In the genomic region with DNA sequence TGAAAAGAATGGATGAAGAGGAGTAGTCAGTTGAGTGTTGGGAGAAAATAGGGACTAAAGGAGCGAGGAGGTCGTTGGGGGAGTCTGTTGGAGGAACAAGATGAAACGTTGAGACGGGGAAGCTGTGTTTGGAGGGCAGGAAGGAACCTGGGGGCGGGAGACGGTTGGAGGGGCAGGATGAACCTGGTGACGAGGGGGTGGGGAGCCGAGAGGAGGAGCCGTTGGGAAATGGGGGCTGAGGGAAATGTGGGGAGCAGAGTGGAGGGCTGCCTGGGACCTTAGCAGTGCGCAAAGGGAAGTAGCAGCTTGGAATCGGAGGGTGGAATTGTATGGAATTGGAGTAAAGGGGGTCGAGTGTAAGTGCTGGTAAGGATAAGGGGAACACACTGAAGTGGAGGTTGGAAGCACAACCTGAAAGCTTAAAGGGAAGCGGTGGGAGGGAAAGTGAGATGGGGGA, we compare ENCODE assay signal across 8 cellular contexts. TPM values are rescaled to one million over a fixed set of nuclear protein-coding genes. Genes with fewer than 3 reads are reported as not detected.
DNase-seq lines count a peak whose midpoint lies in the region; ATAC-seq and TF ChIP-seq lines count a peak whose summit lies in the region.

No MANE protein-coding gene starts in this region.

- ATAC-seq in left colon: peak; percentile 10

- H3K9me3 Mint-ChIP-seq in HFFc6: no peaks in the 10 kb centered on the region
- peaks cover 3% of the 10 kb centered on the region for H3K9me3 Mint-ChIP-seq in T-helper 1 cell treated with Interleukin-12 subunit alpha and Interleukin-12 subunit beta and Interleukin-4 antibody, amounts not matched to agents 30 μg/mL and 1 μg/mL, for 36 hours

- intact Hi-C loops in left colon (cut with DNase I, micrococcal nuclease): loop anchor here in 1 of 2 donors (10.0 kb wide), 1 partner anchor 105 kb away; a partner anchor contains a TSS

- H3K36me3 Mint-ChIP-seq in HFFc6 (ENCODE audit: low read depth): peaks cover 15% of the 10 kb centered on the region; the same call in 1 of the 2 replicates
- peaks cover 23% of the 10 kb centered on the region for H3K36me3 Mint-ChIP-seq in T-helper 1 cell treated with Interleukin-12 subunit alpha and Interleukin-12 subunit beta and Interleukin-4 antibody, amounts not matched to agents 30 μg/mL and 1 μg/mL, for 36 hours (ENCODE audit: low read depth)

- TF ChIP-seq CTCF in HFFc6 (IDR thresholded peaks at IDR 0.05): no peak

- DNase-seq in C1 segment of cervical spinal cord (lab: John Stamatoyannopoulos, UW) (peak in 8 of 14 donors; percentile 9 to 66 (median 42)), HFFc6 (no peak), cerebellum (ENCODE audit: low spot score) (peak; percentile 13), left colon (peak; percentile 41 to 44), T1000 (lab: John Stamatoyannopoulos, UW) (no peak), foreskin melanocyte (no peak)
- DNase-seq in stimulated activated CD4-positive, alpha-beta T cell treated with anti-CD3 and anti-CD28 coated beads, Interleukin-4, amount 100 ng/mL, for 4 hours: peak; percentile 11 to 12

- H3K4me3 Mint-ChIP-seq in HFFc6: peak overlapping the region; percentile 97
- peak overlapping the region; percentile 98 for H3K4me3 Mint-ChIP-seq in T-helper 1 cell treated with Interleukin-12 subunit alpha and Interleukin-12 subunit beta and Interleukin-4 antibody, amounts not matched to agents 30 μg/mL and 1 μg/mL, for 36 hours

- H3K27me3 Mint-ChIP-seq in HFFc6 (ENCODE audit: insufficient read depth): no peaks in the 10 kb centered on the region; the same call in 1 of the 2 replicates
- H3K27me3 Mint-ChIP-seq in T-helper 1 cell treated with Interleukin-12 subunit alpha and Interleukin-12 subunit beta and Interleukin-4 antibody, amounts not matched to agents 30 μg/mL and 1 μg/mL, for 36 hours (ENCODE audit: low read depth): no peaks in the 10 kb centered on the region

- H3K27ac Mint-ChIP-seq in HFFc6: peak overlapping the region; percentile 91
- H3K27ac Mint-ChIP-seq in T-helper 1 cell treated with Interleukin-12 subunit alpha and Interleukin-12 subunit beta and Interleukin-4 antibody, amounts not matched to agents 30 μg/mL and 1 μg/mL, for 36 hours: peak overlapping the region; percentile 88

- H3K4me1 Mint-ChIP-seq in HFFc6 (ENCODE audit: low read depth): peaks cover 36% of the 10 kb centered on the region
- peaks cover 41% of the 10 kb centered on the region for H3K4me1 Mint-ChIP-seq in T-helper 1 cell treated with Interleukin-12 subunit alpha and Interleukin-12 subunit beta and Interleukin-4 antibody, amounts not matched to agents 30 μg/mL and 1 μg/mL, for 36 hours (ENCODE audit: low read depth)

RNA-seq across cellular contexts. Expression of a gene that starts 0.6 kb away (rescaled TPM):
- total RNA-seq in HFFc6 (2021; fragmentation: NEBNext Ultra II Directional; extraction: Animal tissue kit (Norgen Biotek cat#: 25700)): 10 to 100 TPM; 12.5 to 17.1 (median 14.0) TPM
- total RNA-seq in cerebellum: 86.9 TPM
- total RNA-seq in left colon: 10 to 100 TPM; 24.4 to 26.3 TPM

Comparison
In these comparisons a context has a peak if more than half of its experiments do, and no peak if none do; other contexts are left out.
1. DNase-seq: peak in C1 segment of cervical spinal cord (8 of 14), cerebellum (single experiment), left colon (2 of 2) and stimulated activated CD4-positive, alpha-beta T cell treated with anti-CD3 and anti-CD28 coated beads, Interleukin-4, amount 100 ng/mL, for 4 hours (2 of 2); none in HFFc6 (single experiment), T1000 (single experiment) and foreskin melanocyte (single experiment).